In the genomic region with DNA sequence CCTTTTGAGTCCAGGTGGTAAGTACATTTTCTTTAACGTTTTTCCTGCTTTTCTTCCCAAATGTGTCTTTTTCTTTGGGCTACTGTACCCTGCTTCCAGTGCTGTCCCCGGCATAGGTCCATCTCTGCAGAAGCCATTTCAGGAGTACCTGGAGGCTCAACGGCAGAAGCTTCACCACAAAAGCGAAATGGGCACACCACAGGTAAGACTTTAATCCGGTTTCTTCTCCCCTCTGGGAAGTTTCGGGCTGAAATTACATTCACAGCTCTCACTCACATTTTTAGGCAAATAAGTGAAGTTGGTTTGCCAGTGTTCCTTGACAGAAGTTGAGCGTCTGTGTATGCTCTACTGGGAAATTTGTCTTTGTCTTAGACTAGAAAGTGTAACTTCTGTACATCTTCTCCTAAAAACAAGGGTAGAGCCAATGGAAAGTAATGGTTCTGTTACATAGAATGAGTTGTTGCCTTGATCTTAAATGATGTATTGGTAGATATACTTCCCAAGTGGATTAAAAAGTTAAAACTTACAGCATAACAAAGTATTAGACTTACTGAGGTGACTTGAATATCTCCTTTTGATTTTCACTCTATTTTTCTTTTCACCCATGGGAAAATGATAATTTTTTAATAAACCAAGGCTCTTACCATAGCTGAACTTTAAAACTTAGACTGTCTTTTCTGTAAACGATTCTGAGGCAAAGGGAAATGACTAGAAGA, we compare ENCODE assay signal across 8 cellular contexts.
A peak's percentile ranks its signal among the peaks of the same experiment; 100 is the strongest.
DNase-seq lines count a peak whose midpoint lies in the region; ATAC-seq lines count a peak whose summit lies in the region.

No MANE protein-coding gene starts in this region.

- H3K36me3 ChIP-seq in HUES6 (ENCODE audit: control insufficient read depth, insufficient read depth, low read length), result peaks cover 36% of the 10 kb centered on the region

- H3K4me1 ChIP-seq in HUES6 (ENCODE audit: control insufficient read depth, insufficient read depth, low read length), result 0 out of 2 replicates have a peak, but pooled peaks cover 10% of the 10 kb centered on the region

- H3K27ac ChIP-seq in HUES6 (ENCODE audit: low read depth, low read length), result peak overlapping the region; percentile 95

- no peak for ATAC-seq in GM18907 (IDR thresholded peaks at IDR 0.05; ENCODE audit: unreplicated experiment)
- no peak for ATAC-seq in GM18870 (IDR thresholded peaks at IDR 0.05; ENCODE audit: unreplicated experiment)

- DNase-seq in ACHN, result peak; percentile 47
- peak; percentile 65 to 67 for DNase-seq in activated T-cell treated with anti-CD3 and anti-CD28 coated beads, Interleukin-2, amount 50 U/mL, for 48 hours
- peak; percentile 66 for DNase-seq in glomerular visceral epithelial cell (ENCODE audit: extremely low spot score)
- DNase-seq in skeletal muscle cell (ENCODE audit: low read depth), result no peak
- DNase-seq in DMS79 treated with DMSO at 0.1 percent for 48 hours (lab: John Stamatoyannopoulos, UW), result no peak

- H3K4me3 ChIP-seq in HUES6 (ENCODE audit: low read depth, low read length) (peak overlapping the region; percentile 87), skeletal muscle cell (ENCODE audit: low read depth, low read length) (peak overlapping the region; percentile 63)

- no peaks in the 10 kb centered on the region for H3K9me3 ChIP-seq in HUES6 (ENCODE audit: control insufficient read depth, insufficient read depth, low read depth, low read length)

- peak overlapping the region; percentile 98 for H3K9ac ChIP-seq in HUES6 (ENCODE audit: low read length)

- in situ Hi-C loops in ACHN (cut with HindIII; ENCODE audit: low pct_ligation_motif_present, low pct_unique_long_range_greater_than_20kb, low sequenced_read_pairs), result no loop called here

- H3K27me3 ChIP-seq in HUES6 (ENCODE audit: control insufficient read depth, insufficient read depth, low read length), result no peaks in the 10 kb centered on the region

Comparison
In these comparisons a context has a peak if more than half of its experiments do, and no peak if none do; other contexts are left out.
1. DNase-seq: peak in ACHN (single experiment), activated T-cell treated with anti-CD3 and anti-CD28 coated beads, Interleukin-2, amount 50 U/mL, for 48 hours (2 of 2) and glomerular visceral epithelial cell (single experiment); none in skeletal muscle cell (single experiment) and DMS79 treated with DMSO at 0.1 percent for 48 hours (single experiment).